ENCODE assay signal across 17 cellular contexts in the genomic region with DNA sequence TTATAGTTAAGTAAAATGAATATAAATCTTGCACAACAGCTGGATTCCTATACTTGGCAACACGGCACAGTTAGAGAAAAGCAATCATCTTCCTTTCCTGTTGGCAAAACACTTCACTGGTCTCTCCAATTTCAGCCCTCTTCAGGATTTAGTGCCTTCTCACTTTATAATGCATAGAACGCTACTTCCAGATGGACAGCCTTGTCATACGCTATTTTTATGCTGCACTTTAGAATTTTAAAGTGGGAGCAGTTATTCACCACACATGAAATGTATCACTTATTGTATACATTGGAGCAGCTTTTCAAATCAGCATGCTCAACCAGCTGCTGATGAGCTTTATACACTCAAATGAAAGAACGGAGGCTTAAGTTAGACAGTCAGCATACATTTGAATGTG.
DNase-seq lines count a peak whose midpoint lies in the region; ATAC-seq and TF ChIP-seq lines count a peak whose summit lies in the region.
"Had no signal": no experiment of that assay in that cellular context is flagged by ENCODE, and none has a peak within 500 bp of the region (broad histone marks: within the 10 kb centered on the region; RNA-seq: fewer than 3 reads in every experiment).

No MANE protein-coding gene starts in this region.

- H3K36me3 ChIP-seq in PC-3 (ENCODE audit: low read depth, low read length) = no peaks in the 10 kb centered on the region

- CTCF ChIA-PET in PC-3 (lab: Charles Lee) = no interaction called here

- POLR2A ChIA-PET in PC-3 (lab: Charles Lee; ENCODE audit: unreplicated experiment) = interaction anchor here (0.6 kb wide), 1 partner anchor 11 kb away, joined by 10 read pairs; no protein-coding TSS in a partner anchor

- no peak overlapping the region for H3K9ac ChIP-seq in PC-3 (ENCODE audit: low read length)
- H3K9ac ChIP-seq: SK-N-SH had no signal

- BruUV-seq in PC-3 (replicated peaks; lab: Mats Ljungman, UMichigan) = no TSS peak

- H2AFZ ChIP-seq in PC-3 (ENCODE audit: low read length) = no peak overlapping the region
- H2AFZ ChIP-seq: PC-9 had no signal

- intact Hi-C loops in PC-3 (cut with micrococcal nuclease) = no loop called here

- no peaks in the 10 kb centered on the region for H3K79me2 ChIP-seq in PC-3 (ENCODE audit: low read length)

- H3F3A ChIP-seq in PC-3 (ENCODE audit: low read length, unreplicated experiment) = no peaks in the 10 kb centered on the region

- H3K27ac ChIP-seq in PC-3 (ENCODE audit: low read length) = no peak overlapping the region
- no peak overlapping the region for H3K27ac ChIP-seq in coronary artery
- H3K27ac ChIP-seq: PC-9 had no signal

- no peaks in the 10 kb centered on the region for H3K27me3 ChIP-seq in PC-3 (ENCODE audit: low read length)

- no peaks in the 10 kb centered on the region for H3K4me1 ChIP-seq in PC-3 (ENCODE audit: insufficient read depth, low read length)
- H3K4me1 ChIP-seq: Caco-2 had no signal

- no peak for TF ChIP-seq CTCF in PC-3 (conservative IDR thresholded peaks at IDR 0.05; ENCODE audit: low read depth, low read length)
- TF ChIP-seq CTCF in coronary artery (IDR thresholded peaks at IDR 0.05) = no peak

- no peaks in the 10 kb centered on the region for H3K9me3 ChIP-seq in PC-3 (ENCODE audit: low read length)
- H3K9me3 ChIP-seq: Caco-2, SK-N-SH had no signal

- DNase-seq in NCI-H1417 (lab: John Stamatoyannopoulos, UW) (peak; percentile 0 to 74 (median 2)), NCI-H1417 treated with DMSO at 0.1 percent for 48 hours (lab: John Stamatoyannopoulos, UW) (no peak), NCI-H187 (lab: John Stamatoyannopoulos, UW) (peak; percentile 4 to 7), PC-3 (no peak), middle frontal gyrus (ENCODE audit: extremely low spot score, low spot score) (peak; percentile 49), coronary artery (ENCODE audit: low spot score) (no peak)
- DNase-seq in activated CD8-positive, alpha-beta memory T cell treated with anti-CD3 and anti-CD28 coated beads, Interleukin-2, amount 50 U/mL, for 48 hours = no peak
- DNase-seq: Caco-2, KG1, NCI-H1105 treated with DMSO at 0.1 percent for 48 hours, NCI-H2171, NCI-H526, PC-9, SK-N-SH, T-helper 1 cell had no signal

- H3K4me3 ChIP-seq in PC-3 (ENCODE audit: low read length) (no peak overlapping the region), coronary artery (no peak overlapping the region)
- H3K4me3 ChIP-seq: PC-9 had no signal

- H3K4me2 ChIP-seq in PC-3 (ENCODE audit: low read length) = peak overlapping the region; percentile 10; the same call in 1 of the 2 replicates
- H3K4me2 ChIP-seq: PC-9, SK-N-SH had no signal

- ATAC-seq in PC-3 (no peak), HG03039 (IDR thresholded peaks at IDR 0.05; ENCODE audit: unreplicated experiment) (no peak)
- ATAC-seq: HCT116 had no signal

- no peaks in the 10 kb centered on the region for H4K20me1 ChIP-seq in PC-3 (ENCODE audit: low read length)

- H3K9me2 ChIP-seq in PC-3 (replicated peaks; ENCODE audit: low read length) = no peaks in the 10 kb centered on the region
- H3K9me2 ChIP-seq: SK-N-SH had no signal

Comparison
In these comparisons a context has a peak if more than half of its experiments do, and no peak if none do; other contexts are left out.
1. DNase-seq: peak in NCI-H1417 (3 of 3), NCI-H187 (2 of 2) and middle frontal gyrus (single experiment); none in NCI-H1417 treated with DMSO at 0.1 percent for 48 hours (single experiment), PC-3 (single experiment), coronary artery (single experiment) and activated CD8-positive, alpha-beta memory T cell treated with anti-CD3 and anti-CD28 coated beads, Interleukin-2, amount 50 U/mL, for 48 hours (single experiment).